In genomic region chr3:188256764-188257163, GRCh38 we compare ENCODE assay signal across 27 cellular contexts.
DNase-seq lines count a peak whose midpoint lies in the region; ATAC-seq and TF ChIP-seq lines count a peak whose summit lies in the region.
"Had no signal": no experiment of that assay in that cellular context is flagged by ENCODE, and none has a peak within 500 bp of the region (broad histone marks: within the 10 kb centered on the region; RNA-seq: fewer than 3 reads in every experiment).

No MANE protein-coding gene starts in this region.

- peak overlapping the region; percentile 87 to 94 for H3K27ac ChIP-seq in right atrium auricular region
- H3K27ac ChIP-seq in heart right ventricle, result no peak overlapping the region
- peak overlapping the region; percentile 31 for H3K27ac ChIP-seq in muscle layer of colon (ENCODE audit: low read depth, low read length)
- peak overlapping the region; percentile 90 to 96 for H3K27ac ChIP-seq in tibial artery
- no peak overlapping the region for H3K27ac ChIP-seq in upper lobe of left lung
- H3K27ac ChIP-seq: thyroid gland had no signal

- no peak for TF ChIP-seq POLR2A in upper lobe of left lung (IDR thresholded peaks at IDR 0.05)

- peak overlapping the region; percentile 26 for H3K4me3 Mint-ChIP-seq in activated T-helper 17 cell treated with anti-CD3 and anti-CD28 coated beads, Interleukin-2, amount 50 U/mL, for 72 hours
- H3K4me3 Mint-ChIP-seq in activated naive CD4-positive, alpha-beta T cell treated with anti-CD3 and anti-CD28 coated beads for 36 hours, result no peak overlapping the region
- H3K4me3 Mint-ChIP-seq: activated CD8-positive, alpha-beta T cell treated with anti-CD3 and anti-CD28 coated beads, Interleukin-2, amount 10 ng/mL, durations not matched to agents 7 days and 5 days; activated naive CD8-positive, alpha-beta T cell treated with anti-CD3 and anti-CD28 coated beads, Interleukin-2, amount 10 ng/mL, durations not matched to agents 7 days and 5 days; mesothelial cell of epicardium; naive thymus-derived CD8-positive, alpha-beta T cell; stimulated activated naive CD8-positive, alpha-beta T cell treated with anti-CD3 and anti-CD28 coated beads, Interleukin-15, Interleukin-2, amounts not matched to agents 100 ng/mL and 50 ng/mL, for 24 hours; T-helper 2 cell treated with Interferon-gamma antibody and Interleukin-4, amounts not matched to agents 5 μg/mL and 100 μg/mL, for 36 hours had no signal

- TF ChIP-seq EP300 in upper lobe of left lung (IDR thresholded peaks at IDR 0.05), result no peak

- H3K9me3 ChIP-seq in right atrium auricular region (peaks cover 0 to 5% of the 10 kb centered on the region in 2 donors), heart right ventricle (peaks cover 0 to 7% (median 0%) of the 10 kb centered on the region in 11 donors), muscle layer of colon (ENCODE audit: low read length) (no peaks in the 10 kb centered on the region), tibial artery (no peaks in the 10 kb centered on the region), upper lobe of left lung (no peaks in the 10 kb centered on the region)
- H3K9me3 ChIP-seq: thyroid gland had no signal

- ATAC-seq in heart right ventricle (no peak), upper lobe of left lung (ENCODE audit: low FRiP score in 2 of 2) (no peak)
- no peak for ATAC-seq in activated T-helper 17 cell treated with anti-CD3 and anti-CD28 coated beads, Interleukin-2, amount 50 U/mL, for 72 hours (replicated peaks)
- ATAC-seq: activated CD8-positive, alpha-beta T cell treated with anti-CD3 and anti-CD28 coated beads, Interleukin-2, amount 10 ng/mL, durations not matched to agents 7 days and 5 days; HCT116; naive thymus-derived CD8-positive, alpha-beta T cell had no signal

- H3K4me1 ChIP-seq in right atrium auricular region (peaks cover 0 to 58% of the 10 kb centered on the region in 2 donors), heart right ventricle (peaks cover 6 to 59% (median 42%) of the 10 kb centered on the region in 9 donors), muscle layer of colon (ENCODE audit: insufficient read depth, low read length) (peaks cover 69% of the 10 kb centered on the region), tibial artery (peaks cover 0 to 91% (median 49%) of the 10 kb centered on the region in 4 donors), upper lobe of left lung (peaks cover 0 to 28% (median 8%) of the 10 kb centered on the region in 4 donors)

- H3K36me3 ChIP-seq in right atrium auricular region (peaks cover 12% of the 10 kb centered on the region), heart right ventricle (peaks cover 0 to 8% (median 0%) of the 10 kb centered on the region in 9 donors), muscle layer of colon (ENCODE audit: insufficient read depth, low read length) (peaks cover 3% of the 10 kb centered on the region), tibial artery (peaks cover 6 to 11% (median 8%) of the 10 kb centered on the region in 3 donors), upper lobe of left lung (peaks cover 0 to 5% (median 0%) of the 10 kb centered on the region in 4 donors)
- H3K36me3 ChIP-seq: thyroid gland had no signal

- CTCF ChIA-PET in activated naive CD4-positive, alpha-beta T cell treated with anti-CD3 and anti-CD28 coated beads for 36 hours (lab: Charles Lee), result interaction anchor here (0.6 to 1.3 kb wide), 3 partner anchors 8 to 195 kb away, joined by 3 read pairs; no protein-coding TSS in a partner anchor

- WGBS in heart right ventricle, 2 donors, result 66 to 76% methylated on average over 3 of the region's 3 CpGs
- 88 to 92% methylated on average over 3 of the region's 3 CpGs for WGBS in upper lobe of left lung, 2 donors

- peaks cover 33% of the 10 kb centered on the region for H3K4me1 Mint-ChIP-seq in activated T-helper 17 cell treated with anti-CD3 and anti-CD28 coated beads, Interleukin-2, amount 50 U/mL, for 72 hours
- H3K4me1 Mint-ChIP-seq in activated naive CD4-positive, alpha-beta T cell treated with anti-CD3 and anti-CD28 coated beads for 36 hours (ENCODE audit: low read depth), result peaks cover 44% of the 10 kb centered on the region

- TF ChIP-seq CTCF in right atrium auricular region (IDR thresholded peaks at IDR 0.05) (no peak), heart right ventricle (IDR thresholded peaks at IDR 0.05) (no peak), tibial artery (IDR thresholded peaks at IDR 0.05) (no peak), upper lobe of left lung (IDR thresholded peaks at IDR 0.05) (no peak)

- H3K9ac ChIP-seq in muscle layer of colon (ENCODE audit: low read length), result no peak overlapping the region

- no peaks in the 10 kb centered on the region for H3K9me3 Mint-ChIP-seq in activated T-helper 17 cell treated with anti-CD3 and anti-CD28 coated beads, Interleukin-2, amount 50 U/mL, for 72 hours
- peaks cover 5% of the 10 kb centered on the region for H3K9me3 Mint-ChIP-seq in activated naive CD4-positive, alpha-beta T cell treated with anti-CD3 and anti-CD28 coated beads for 36 hours

- intact Hi-C loops in heart right ventricle (cut with DNase I) (loop anchor here in 1 of 10 donors (10.0 kb wide), 1 partner anchor 302 kb away; no protein-coding TSS in a partner anchor), tibial artery (cut with DNase I; ENCODE audit: low total_unique reads) (no loop called here)
- intact Hi-C loops in activated naive CD4-positive, alpha-beta T cell treated with anti-CD3 and anti-CD28 coated beads for 36 hours (cut with micrococcal nuclease), result no loop called here

- H3K36me3 Mint-ChIP-seq in activated T-helper 17 cell treated with anti-CD3 and anti-CD28 coated beads, Interleukin-2, amount 50 U/mL, for 72 hours (ENCODE audit: low read depth), result peaks cover 12% of the 10 kb centered on the region
- no peaks in the 10 kb centered on the region for H3K36me3 Mint-ChIP-seq in activated naive CD4-positive, alpha-beta T cell treated with anti-CD3 and anti-CD28 coated beads for 36 hours (ENCODE audit: low read depth)

- H3K27me3 Mint-ChIP-seq in activated T-helper 17 cell treated with anti-CD3 and anti-CD28 coated beads, Interleukin-2, amount 50 U/mL, for 72 hours, result no peaks in the 10 kb centered on the region
- no peaks in the 10 kb centered on the region for H3K27me3 Mint-ChIP-seq in activated naive CD4-positive, alpha-beta T cell treated with anti-CD3 and anti-CD28 coated beads for 36 hours (ENCODE audit: low read depth)
- H3K27me3 Mint-ChIP-seq: activated naive CD8-positive, alpha-beta T cell treated with anti-CD3 and anti-CD28 coated beads, Interleukin-2, amount 10 ng/mL, durations not matched to agents 7 days and 5 days; naive thymus-derived CD8-positive, alpha-beta T cell; stimulated activated naive CD8-positive, alpha-beta T cell treated with anti-CD3 and anti-CD28 coated beads, Interleukin-15, Interleukin-2, amounts not matched to agents 100 ng/mL and 50 ng/mL, for 24 hours had no signal

- H3K4me3 ChIP-seq in right atrium auricular region (no peak overlapping the region), heart right ventricle (no peak overlapping the region), muscle layer of colon (ENCODE audit: low read depth in 1 of 2, low read length in 2 of 2) (no peak overlapping the region), tibial artery (no peak overlapping the region), upper lobe of left lung (no peak overlapping the region)
- H3K4me3 ChIP-seq: thyroid gland had no signal

- DNase-seq in right atrium auricular region (ENCODE audit: low spot score) (no peak), heart right ventricle (no peak), tibial artery (no peak), upper lobe of left lung (no peak), NCI-H345 (lab: John Stamatoyannopoulos, UW) (no peak)
- DNase-seq in activated naive CD4-positive, alpha-beta T cell treated with anti-CD3 and anti-CD28 coated beads for 36 hours, result no peak
- DNase-seq: activated CD4-positive, alpha-beta T cell treated with anti-CD3 and anti-CD28 coated beads for 4 hours; activated CD8-positive, alpha-beta T cell treated with anti-CD3 and anti-CD28 coated beads, Interleukin-2, amount 10 ng/mL, durations not matched to agents 7 days and 5 days; activated gamma-delta T cell; activated naive CD8-positive, alpha-beta T cell treated with anti-CD3 and anti-CD28 coated beads, Interleukin-2, amount 10 ng/mL, durations not matched to agents 7 days and 5 days; caudate nucleus; DMS53; foreskin fibroblast; head of caudate nucleus; naive thymus-derived CD8-positive, alpha-beta T cell; NCI-H1417 treated with DMSO at 0.1 percent for 48 hours; NCI-H2081; nucleus accumbens; SHP77; stimulated activated CD4-positive, alpha-beta T cell treated with anti-CD3 and anti-CD28 coated beads, Interleukin-1b, Interleukin-23, amount 100 ng/mL, for 48 hours; thyroid gland had no signal

- H3K27ac Mint-ChIP-seq in activated T-helper 17 cell treated with anti-CD3 and anti-CD28 coated beads, Interleukin-2, amount 50 U/mL, for 72 hours, result peak overlapping the region; percentile 32
- no peak overlapping the region for H3K27ac Mint-ChIP-seq in activated naive CD4-positive, alpha-beta T cell treated with anti-CD3 and anti-CD28 coated beads for 36 hours
- H3K27ac Mint-ChIP-seq: activated CD8-positive, alpha-beta T cell treated with anti-CD3 and anti-CD28 coated beads, Interleukin-2, amount 10 ng/mL, durations not matched to agents 7 days and 5 days; mesothelial cell of epicardium; stimulated activated naive CD8-positive, alpha-beta T cell treated with anti-CD3 and anti-CD28 coated beads, Interleukin-15, Interleukin-2, amounts not matched to agents 100 ng/mL and 50 ng/mL, for 24 hours had no signal

- H3K27me3 ChIP-seq in right atrium auricular region, result no peaks in the 10 kb centered on the region
- no peaks in the 10 kb centered on the region for H3K27me3 ChIP-seq in heart right ventricle
- H3K27me3 ChIP-seq in muscle layer of colon (ENCODE audit: control insufficient read depth in 1 of 2, insufficient read depth in 2 of 2, low read length in 2 of 2), result no peaks in the 10 kb centered on the region
- H3K27me3 ChIP-seq in tibial artery, result no peaks in the 10 kb centered on the region
- H3K27me3 ChIP-seq in upper lobe of left lung, result no peaks in the 10 kb centered on the region
- H3K27me3 ChIP-seq: thyroid gland had no signal

Comparison
In these comparisons a context has a peak if more than half of its experiments do, and no peak if none do; other contexts are left out.
1. H3K27ac ChIP-seq: peak in right atrium auricular region (2 of 2), muscle layer of colon (single experiment) and tibial artery (2 of 2); none in heart right ventricle (0 of 10) and upper lobe of left lung (0 of 4).